8 cellular contexts compared by ENCODE assay signal in genomic region chr9:105447386-105447813, GRCh38. TPM values are rescaled to one million over a fixed set of nuclear protein-coding genes. Genes with fewer than 3 reads are reported as not detected.
DNase-seq lines count a peak whose midpoint lies in the region; ATAC-seq, FAIRE-seq and TF ChIP-seq lines count a peak whose summit lies in the region.

No MANE protein-coding gene starts in this region.

- H3K9me3 ChIP-seq in ES-I3 (ENCODE audit: control insufficient read depth, insufficient read depth, low read length) (no peaks in the 10 kb centered on the region), OCI-LY7 (ENCODE audit: low read length) (no peaks in the 10 kb centered on the region), pancreas (no peaks in the 10 kb centered on the region)

- H3K4me3 Mint-ChIP-seq in endothelial cell (ENCODE audit: unreplicated experiment) = peak overlapping the region; percentile 91

- H3K27me3 ChIP-seq in pancreas = no peaks in the 10 kb centered on the region

- H3K27ac ChIP-seq in OCI-LY7 (ENCODE audit: low read depth, low read length, poor library complexity, severe bottlenecking) = no peak overlapping the region
- H3K27ac ChIP-seq in pancreas = peak overlapping the region in 2 of 4 donors; percentile 48 to 52

- peak overlapping the region; percentile 59 for H3K9ac ChIP-seq in ES-I3 (ENCODE audit: low read depth, low read length)

- H3K4me3 ChIP-seq in OCI-LY7 (ENCODE audit: low read depth, low read length, poor library complexity, severe bottlenecking) (peak overlapping the region; percentile 87), pancreas (peak overlapping the region; percentile 68 to 88 (median 74))

- WGBS in pancreas, 2 donors = 31 to 34% methylated on average over 16 of the region's 16 CpGs

- no peaks in the 10 kb centered on the region for H3K9me2 ChIP-seq in OCI-LY7 (ENCODE audit: insufficient read depth, low read length)

- H3K36me3 Mint-ChIP-seq in endothelial cell (ENCODE audit: low read depth, unreplicated experiment) = no peaks in the 10 kb centered on the region

- DNase-seq in OCI-LY7 (ENCODE audit: low spot score) = peak; percentile 8
- no peak for DNase-seq in endothelial cell (ENCODE audit: low spot score)
- DNase-seq in pancreas = no peak
- no peak for DNase-seq in kidney glomerular epithelial cell (lab: John Stamatoyannopoulos, UW)
- no peak for DNase-seq in NCI-H187 (lab: John Stamatoyannopoulos, UW)
- DNase-seq in activated gamma-delta T cell (lab: John Stamatoyannopoulos, UW) = no peak

- peak overlapping the region; percentile 89 for H3K4me2 ChIP-seq in OCI-LY7 (ENCODE audit: low read length)

- TF ChIP-seq CTCF in OCI-LY7 (conservative IDR thresholded peaks at IDR 0.05; ENCODE audit: low read length) (no peak), endothelial cell (IDR thresholded peaks at IDR 0.05; ENCODE audit: unreplicated experiment) (no peak), pancreas (IDR thresholded peaks at IDR 0.05) (no peak)

- FAIRE-seq in pancreas (lab: Jason Lieb, UNC) = no peak

- ATAC-seq in pancreas (peak in 3 of 4 donors; percentile 1 to 2 (median 1)), GM21619 (IDR thresholded peaks at IDR 0.05; ENCODE audit: unreplicated experiment) (no peak)

- H4K20me1 ChIP-seq in OCI-LY7 (ENCODE audit: insufficient read depth, low read length) = peaks cover 4% of the 10 kb centered on the region; the same call in 1 of the 2 replicates

- peaks cover 5% of the 10 kb centered on the region for H3K27me3 Mint-ChIP-seq in endothelial cell (ENCODE audit: unreplicated experiment)

- intact Hi-C loops in OCI-LY7 (cut with micrococcal nuclease; ENCODE audit: unreplicated experiment) (loop anchor here (5.0 kb wide), 1 partner anchor 110 kb away; the partner anchor contains the start of gene FKTN), pancreas (cut with DNase I) (no loop called here)

- peak overlapping the region; percentile 61 for H3K27ac Mint-ChIP-seq in endothelial cell (ENCODE audit: unreplicated experiment)

- CTCF ChIA-PET in OCI-LY7 (lab: Charles Lee; ENCODE audit: unreplicated experiment) = no interaction called here

- H3K9me3 Mint-ChIP-seq in endothelial cell (ENCODE audit: unreplicated experiment) = no peaks in the 10 kb centered on the region

- H3K79me2 ChIP-seq in OCI-LY7 (ENCODE audit: insufficient read depth, low read depth, low read length) = 0 out of 2 replicates have a peak, but pooled peaks cover 11% of the 10 kb centered on the region

- H3K36me3 ChIP-seq in ES-I3 (ENCODE audit: insufficient read depth, low read length) (no peaks in the 10 kb centered on the region), OCI-LY7 (ENCODE audit: insufficient read depth, low read length) (no peaks in the 10 kb centered on the region), pancreas (no peaks in the 10 kb centered on the region)

- H2AFZ ChIP-seq in OCI-LY7 (ENCODE audit: low read length) = peak overlapping the region; percentile 99

- H3K4me1 Mint-ChIP-seq in endothelial cell (ENCODE audit: unreplicated experiment) = peaks cover 24% of the 10 kb centered on the region

- POLR2A ChIA-PET in OCI-LY7 (lab: Charles Lee) = interaction anchor here (0.5 to 1.3 kb wide), 7 partner anchors 11 to 1351 kb away, joined by 3 to 6 read pairs (median 4); no protein-coding TSS in a partner anchor

- no TSS peak for BruUV-seq in OCI-LY7 (replicated peaks; lab: Mats Ljungman, UMichigan)

- H3K4me1 ChIP-seq in ES-I3 (ENCODE audit: insufficient read depth, low read length) (peaks cover 17% of the 10 kb centered on the region), OCI-LY7 (ENCODE audit: insufficient read depth, low read length, poor library complexity, severe bottlenecking) (peaks cover 20% of the 10 kb centered on the region), pancreas (peaks cover 0 to 10% (median 0%) of the 10 kb centered on the region in 3 donors)

RNA-seq across cellular contexts. Expression of gene FSD1L, which starts 0.4 kb away (rescaled TPM):
- total RNA-seq in OCI-LY7 (2014; rRNA removed; shearing (Covaris generic)) = 3.1 and 4.4 TPM in 2 replicates
- total RNA-seq in OCI-LY7 (2022) (7.9 and 8.5 TPM in 2 replicates), endothelial cell (ENCODE audit: unreplicated experiment) (5.6 TPM), pancreas (1 to 10 TPM; 1.5 to 8.2 (median 2.7) TPM)
- polyA plus RNA-seq in pancreas = 1 to 10 TPM; 1.4 to 2.7 TPM
